In genomic region chr7:83808982-83809381, GRCh38 we compare ENCODE assay signal across 6 cellular contexts.
"Had no signal": no experiment of that assay in that cellular context is flagged by ENCODE, and none has a peak within 500 bp of the region (broad histone marks: within the 10 kb centered on the region; RNA-seq: fewer than 3 reads in every experiment).

No MANE protein-coding gene starts in this region.

- DNase-seq: GDM1, GF-D8 had no signal

- FAIRE-seq: GM12891, GM12892, GM18507, GM19239 had no signal
